Comparison of ENCODE assay signal across 31 cellular contexts in genomic region chr20:46657618-46658017, GRCh38.
"Had no signal": no experiment of that assay in that cellular context is flagged by ENCODE, and none has a peak within 500 bp of the region (broad histone marks: within the 10 kb centered on the region; RNA-seq: fewer than 3 reads in every experiment).

No MANE protein-coding gene starts in this region.

- H3K4me3 ChIP-seq: heart left ventricle, left lung, lower lobe of right lung, neural progenitor cell, pancreas, prostate gland, smooth muscle cell, stomach, testis, thyroid gland, transverse colon, uterus had no signal

- H3K4me1 ChIP-seq: heart left ventricle, left lung, lower lobe of right lung, neural progenitor cell, pancreas, prostate gland, stomach, thyroid gland, transverse colon, uterus had no signal

- H3K36me3 ChIP-seq: heart left ventricle, left lung, lower lobe of right lung, pancreas, prostate gland, thyroid gland, transverse colon, uterus had no signal

- H3K9me3 ChIP-seq: left lung, lower lobe of right lung, pancreas, prostate gland, testis, thyroid gland, transverse colon, uterus had no signal

- H3K36me3 Mint-ChIP-seq: naive B cell, natural killer cell had no signal

- H3K27me3 ChIP-seq: neural progenitor cell, pancreas, testis, thyroid gland had no signal

- H3K4me3 Mint-ChIP-seq: immature natural killer cell; mesothelial cell of epicardium; naive B cell; natural killer cell; nephron progenitor cell; neural progenitor cell; stimulated activated naive B cell treated with anti-CD40 and anti-IgM and Interleukin-4, amounts not matched to agents 10 μg/mL and 1 μg/mL and 100 μg/mL, for 72 hours had no signal

- DNase-seq: heart left ventricle; hypothalamus; immature natural killer cell; kidney; left colon; left lung; lower lobe of right lung; mammary epithelial cell; mesenchymal stem cell; naive B cell; natural killer cell; nephron progenitor cell; pancreas; posterior cingulate gyrus; retina; right cardiac atrium; stimulated activated CD4-positive, alpha-beta T cell treated with anti-CD3 and anti-CD28 coated beads, Interleukin-1b, Interleukin-23, amount 100 ng/mL, for 48 hours; stimulated activated CD4-positive, alpha-beta T cell treated with anti-CD3 and anti-CD28 coated beads, Interleukin-2, amount 100 ng/mL, for 48 hours; stimulated activated CD4-positive, alpha-beta T cell treated with anti-CD3 and anti-CD28 coated beads, Interleukin-4, amount 100 ng/mL, for 4 hours; stimulated activated CD8-positive, alpha-beta memory T cell treated with anti-CD3 and anti-CD28 coated beads, Interleukin-4, amount 100 ng/mL, for 48 hours; stimulated activated naive B cell treated with anti-CD40 and anti-IgM and Interleukin-4, amounts not matched to agents 10 μg/mL and 1 μg/mL and 100 μg/mL, for 72 hours; stimulated activated naive CD8-positive, alpha-beta T cell treated with anti-CD3 and anti-CD28 coated beads, Interleukin-15, Interleukin-2, amounts not matched to agents 100 U/mL and 50 U/mL, for 24 hours; stomach; testis; thyroid gland; transverse colon; uterus had no signal

- H3K27ac ChIP-seq: heart left ventricle, left lung, lower lobe of right lung, neural progenitor cell, pancreas, prostate gland, stomach, testis, thyroid gland, transverse colon, uterus had no signal

- H3K4me1 Mint-ChIP-seq: immature natural killer cell; mesothelial cell of epicardium; naive B cell; natural killer cell; nephron progenitor cell; neural progenitor cell; stimulated activated naive B cell treated with anti-CD40 and anti-IgM and Interleukin-4, amounts not matched to agents 10 μg/mL and 1 μg/mL and 100 μg/mL, for 72 hours had no signal

- H3K27ac Mint-ChIP-seq: immature natural killer cell; mesothelial cell of epicardium; naive B cell; natural killer cell; nephron progenitor cell; neural progenitor cell; stimulated activated naive B cell treated with anti-CD40 and anti-IgM and Interleukin-4, amounts not matched to agents 10 μg/mL and 1 μg/mL and 100 μg/mL, for 72 hours had no signal

- ATAC-seq: heart left ventricle; left colon; left lung; lower lobe of right lung; natural killer cell; pancreas; right cardiac atrium; stimulated activated naive B cell treated with anti-CD40 and anti-IgM and Interleukin-4, amounts not matched to agents 10 μg/mL and 1 μg/mL and 100 μg/mL, for 72 hours; stimulated activated naive CD8-positive, alpha-beta T cell treated with anti-CD3 and anti-CD28 coated beads, Interleukin-15, Interleukin-2, amounts not matched to agents 100 U/mL and 50 U/mL, for 24 hours had no signal

- H3K9me3 Mint-ChIP-seq: immature natural killer cell; naive B cell; natural killer cell; stimulated activated naive B cell treated with anti-CD40 and anti-IgM and Interleukin-4, amounts not matched to agents 10 μg/mL and 1 μg/mL and 100 μg/mL, for 72 hours had no signal
